ENCODE assay signal across 10 cellular contexts in genomic region chrX:41457618-41458192, GRCh38. TPM values are rescaled to one million over a fixed set of nuclear protein-coding genes. Genes with fewer than 3 reads are reported as not detected.
DNase-seq lines count a peak whose midpoint lies in the region; ATAC-seq and TF ChIP-seq lines count a peak whose summit lies in the region.
"Had no signal": no experiment of that assay in that cellular context is flagged by ENCODE, and none has a peak within 500 bp of the region (broad histone marks: within the 10 kb centered on the region; RNA-seq: fewer than 3 reads in every experiment).

No MANE protein-coding gene starts in this region.

- H3K9me2 ChIP-seq in PC-9 (ENCODE audit: insufficient read depth): no peaks in the 10 kb centered on the region

- TF ChIP-seq POLR2A in heart left ventricle (IDR thresholded peaks at IDR 0.05): no peak

- ATAC-seq in GM19463 (IDR thresholded peaks at IDR 0.05; ENCODE audit: unreplicated experiment) (peak; percentile 92), GM21515 (IDR thresholded peaks at IDR 0.05; ENCODE audit: unreplicated experiment) (no peak), HG03139 (IDR thresholded peaks at IDR 0.05; ENCODE audit: unreplicated experiment) (no peak), heart left ventricle (no peak), HG03565 (IDR thresholded peaks at IDR 0.05; ENCODE audit: unreplicated experiment) (no peak)

- DNase-seq in ELR (ENCODE audit: low read depth) (peak; percentile 27), PC-9 (no peak), fibroblast of villous mesenchyme (ENCODE audit: low read depth) (no peak), heart left ventricle (no peak)
- DNase-seq: occipital lobe, T-helper 9 cell had no signal

- H3K79me2 ChIP-seq in PC-9 (ENCODE audit: low read depth): no peaks in the 10 kb centered on the region

- no peak overlapping the region for H3K4me2 ChIP-seq in PC-9

- H3K27me3 ChIP-seq in PC-9 (ENCODE audit: insufficient read depth, low read depth): no peaks in the 10 kb centered on the region
- peaks cover 0 to 4% (median 0%) of the 10 kb centered on the region in 9 donors for H3K27me3 ChIP-seq in heart left ventricle

- H3K36me3 ChIP-seq in PC-9 (ENCODE audit: low read depth): no peaks in the 10 kb centered on the region
- H3K36me3 ChIP-seq in heart left ventricle: no peaks in the 10 kb centered on the region

- H3K27ac ChIP-seq in PC-9 (no peak overlapping the region), heart left ventricle (no peak overlapping the region)

- no peak overlapping the region for H2AFZ ChIP-seq in PC-9

- no peaks in the 10 kb centered on the region for H3F3A ChIP-seq in PC-9 (ENCODE audit: insufficient read depth, low read depth)

- POLR2A ChIA-PET in PC-9 (lab: Charles Lee; ENCODE audit: unreplicated experiment): no interaction called here

- no peak overlapping the region for H3K4me3 ChIP-seq in PC-9
- H3K4me3 ChIP-seq in fibroblast of villous mesenchyme (ENCODE audit: low read depth, low read length): no peak overlapping the region
- no peak overlapping the region for H3K4me3 ChIP-seq in heart left ventricle

- H3K9me3 ChIP-seq in PC-9 (ENCODE audit: insufficient read depth, low read depth) (no peaks in the 10 kb centered on the region), heart left ventricle (no peaks in the 10 kb centered on the region)

- no peaks in the 10 kb centered on the region for H4K20me1 ChIP-seq in PC-9 (ENCODE audit: insufficient read depth)

- CTCF ChIA-PET in PC-9 (lab: Charles Lee): no interaction called here

- H3K4me1 ChIP-seq in PC-9 (replicated peaks; ENCODE audit: insufficient read depth): no peaks in the 10 kb centered on the region
- peaks cover 0 to 7% (median 0%) of the 10 kb centered on the region in 12 donors for H3K4me1 ChIP-seq in heart left ventricle

- no TSS peak for BruUV-seq in PC-9 (replicated peaks; lab: Mats Ljungman, UMichigan)

- intact Hi-C loops in PC-9 (cut with micrococcal nuclease; ENCODE audit: unreplicated experiment) (loop anchor here (5.0 kb wide), 1 partner anchor 270 kb away; no protein-coding TSS in a partner anchor), heart left ventricle (cut with DNase I) (loop anchor here in 1 of 10 donors (10.0 kb wide), 1 partner anchor 283 kb away; no protein-coding TSS in a partner anchor)

- TF ChIP-seq CTCF in PC-9 (conservative IDR thresholded peaks at IDR 0.05) (0 out of 2 replicates have a peak, but pooled peaks have one; percentile 20), fibroblast of villous mesenchyme (IDR thresholded peaks at IDR 0.05; ENCODE audit: insufficient read depth, low read depth, low read length) (peak; percentile 32), heart left ventricle (IDR thresholded peaks at IDR 0.05) (no peak)

- 55 to 70% (median 62%) methylated on average over 7 of the region's 7 CpGs for WGBS in heart left ventricle, 4 donors

RNA-seq across cellular contexts. Expression of gene NYX, which starts 10.6 kb away (rescaled TPM):
- total RNA-seq in PC-9 (2021): not detected in 2 replicates
- not detected in 2 replicates for total RNA-seq in fibroblast of villous mesenchyme
- not detected for total RNA-seq in heart left ventricle
- not detected for polyA plus RNA-seq in heart left ventricle
- total RNA-seq: occipital lobe had no signal

Comparison
In these comparisons a context has a peak if more than half of its experiments do, and no peak if none do; other contexts are left out.
1. CTCF ChIP-seq: peak in PC-9 (single experiment) and fibroblast of villous mesenchyme (single experiment); none in heart left ventricle (0 of 12).